27 cellular contexts compared by ENCODE assay signal in genomic region chr4:102285831-102286230, GRCh38. TPM values are rescaled to one million over a fixed set of nuclear protein-coding genes. Genes with fewer than 3 reads are reported as not detected.
DNase-seq lines count a peak whose midpoint lies in the region; ATAC-seq and TF ChIP-seq lines count a peak whose summit lies in the region.
"Had no signal": no experiment of that assay in that cellular context is flagged by ENCODE, and none has a peak within 500 bp of the region (broad histone marks: within the 10 kb centered on the region; RNA-seq: fewer than 3 reads in every experiment).

No MANE protein-coding gene starts in this region.

- H3K27me3 Mint-ChIP-seq in MCF 10A (ENCODE audit: insufficient read depth, unreplicated experiment): no peaks in the 10 kb centered on the region
- no peaks in the 10 kb centered on the region for H3K27me3 Mint-ChIP-seq in stimulated activated naive CD8-positive, alpha-beta T cell treated with anti-CD3 and anti-CD28 coated beads, Interleukin-15, amount 100 ng/mL, for 72 hours

- POLR2A ChIA-PET in MCF 10A (lab: Yijun Ruan, JAX): no interaction called here

- no peak overlapping the region for H3K4me3 ChIP-seq in breast epithelium
- no peak overlapping the region for H3K4me3 ChIP-seq in fibroblast of the aortic adventitia (ENCODE audit: low read depth, low read length)
- H3K4me3 ChIP-seq: SJCRH30 had no signal

- BruUV-seq in MCF 10A (replicated peaks; lab: Mats Ljungman, UMichigan): no TSS peak

- H3K27ac Mint-ChIP-seq in MCF 10A (ENCODE audit: low read depth, unreplicated experiment): no peak overlapping the region
- H3K27ac Mint-ChIP-seq in stimulated activated naive CD8-positive, alpha-beta T cell treated with anti-CD3 and anti-CD28 coated beads, Interleukin-15, amount 100 ng/mL, for 72 hours: no peak overlapping the region
- H3K27ac Mint-ChIP-seq: CD8-positive, alpha-beta T cell had no signal

- H3K36me3 ChIP-seq in breast epithelium: no peaks in the 10 kb centered on the region
- H3K36me3 ChIP-seq: SJCRH30 had no signal

- ATAC-seq in sciatic nerve: no peak
- ATAC-seq in stimulated activated naive CD8-positive, alpha-beta T cell treated with anti-CD3 and anti-CD28 coated beads, Interleukin-15, amount 100 ng/mL, for 72 hours: no peak
- ATAC-seq: CD8-positive, alpha-beta T cell; Panc1 had no signal

- TF ChIP-seq CTCF in MCF 10A (IDR thresholded peaks at IDR 0.05; ENCODE audit: unreplicated experiment) (no peak), breast epithelium (IDR thresholded peaks at IDR 0.05) (no peak), fibroblast of the aortic adventitia (IDR thresholded peaks at IDR 0.05; ENCODE audit: insufficient read depth, low read length) (no peak)

- CTCF ChIA-PET in MCF 10A (lab: Yijun Ruan, JAX): no interaction called here

- peaks cover 49% of the 10 kb centered on the region for H3K36me3 Mint-ChIP-seq in MCF 10A (ENCODE audit: insufficient read depth, unreplicated experiment)

- no peak overlapping the region for H3K27ac ChIP-seq in breast epithelium
- H3K27ac ChIP-seq: 22Rv1, SJCRH30 had no signal

- no peaks in the 10 kb centered on the region for H3K27me3 ChIP-seq in breast epithelium
- H3K27me3 ChIP-seq: SJCRH30 had no signal

- H3K4me1 Mint-ChIP-seq in MCF 10A (ENCODE audit: insufficient read depth, unreplicated experiment): no peaks in the 10 kb centered on the region
- peaks cover 8% of the 10 kb centered on the region for H3K4me1 Mint-ChIP-seq in stimulated activated naive CD8-positive, alpha-beta T cell treated with anti-CD3 and anti-CD28 coated beads, Interleukin-15, amount 100 ng/mL, for 72 hours

- H3K9me3 ChIP-seq in breast epithelium: no peaks in the 10 kb centered on the region
- H3K9me3 ChIP-seq: SJCRH30 had no signal

- H3K4me3 Mint-ChIP-seq in MCF 10A (ENCODE audit: unreplicated experiment): no peak overlapping the region
- no peak overlapping the region for H3K4me3 Mint-ChIP-seq in stimulated activated naive CD8-positive, alpha-beta T cell treated with anti-CD3 and anti-CD28 coated beads, Interleukin-15, amount 100 ng/mL, for 72 hours
- H3K4me3 Mint-ChIP-seq: CD8-positive, alpha-beta T cell had no signal

- TF ChIP-seq POLR2A in breast epithelium (IDR thresholded peaks at IDR 0.05): no peak

- peaks cover 5% of the 10 kb centered on the region for H3K9me3 Mint-ChIP-seq in MCF 10A (ENCODE audit: unreplicated experiment)
- no peaks in the 10 kb centered on the region for H3K9me3 Mint-ChIP-seq in stimulated activated naive CD8-positive, alpha-beta T cell treated with anti-CD3 and anti-CD28 coated beads, Interleukin-15, amount 100 ng/mL, for 72 hours
- H3K9me3 Mint-ChIP-seq: CD8-positive, alpha-beta T cell had no signal

- peak; percentile 61 for DNase-seq in MCF 10A (ENCODE audit: unreplicated experiment)
- DNase-seq in breast epithelium (ENCODE audit: low spot score in 2 of 2): no peak
- DNase-seq in dedifferentiated amniotic fluid mesenchymal stem cell (ENCODE audit: extremely low spot score): peak; percentile 36
- peak; percentile 13 for DNase-seq in fibroblast of the aortic adventitia (ENCODE audit: low read depth)
- DNase-seq in sciatic nerve (ENCODE audit: low spot score): no peak
- DNase-seq in D341Med (ENCODE audit: low spot score): no peak
- DNase-seq in stimulated activated naive CD8-positive, alpha-beta T cell treated with anti-CD3 and anti-CD28 coated beads, Interleukin-15, amount 100 ng/mL, for 72 hours: no peak
- no peak for DNase-seq in posterior cingulate gyrus
- DNase-seq: AML-193; C1 segment of cervical spinal cord; Calu3; CD8-positive, alpha-beta T cell; DMS53; EL; GF-D8; Karpas-422; MM.1S; NCI-H1048; NCI-H1436; NCI-H1930; NCI-H2227 treated with DMSO at 0.1 percent for 48 hours; NCI-H510A; NCI-H774; NK-92 treated with Interleukin-12 subunit alpha and Interleukin-12 subunit beta, amount 100 ng/mL, for 24 hours; SJCRH30 had no signal

- intact Hi-C loops in MCF 10A (cut with micrococcal nuclease) (no loop called here), breast epithelium (cut with DNase I; ENCODE audit: low total_unique reads) (no loop called here), sciatic nerve (cut with DNase I) (no loop called here), posterior cingulate gyrus (cut with DNase I) (no loop called here)

- no peaks in the 10 kb centered on the region for H3K4me1 ChIP-seq in breast epithelium
- H3K4me1 ChIP-seq: SJCRH30 had no signal

RNA-seq across cellular contexts. Expression of gene SLC39A8, which starts 59.5 kb away (rescaled TPM):
- 35.1 and 43.3 TPM in 2 replicates for total RNA-seq in MCF 10A (2022)
- 10 to 100 TPM; 10.6 to 66.3 (median 31.8) TPM for total RNA-seq in breast epithelium
- 14.7 and 70.0 TPM in 2 replicates for total RNA-seq in fibroblast of the aortic adventitia (ENCODE audit: low replicate concordance)
- 17.6 TPM for total RNA-seq in sciatic nerve
- total RNA-seq: SJCRH30 had no signal

Comparison
In these comparisons a context has a peak if more than half of its experiments do, and no peak if none do; other contexts are left out.
1. DNase-seq: peak in MCF 10A (single experiment), dedifferentiated amniotic fluid mesenchymal stem cell (single experiment) and fibroblast of the aortic adventitia (single experiment); none in breast epithelium (0 of 2), sciatic nerve (single experiment), D341Med (single experiment), stimulated activated naive CD8-positive, alpha-beta T cell treated with anti-CD3 and anti-CD28 coated beads, Interleukin-15, amount 100 ng/mL, for 72 hours (0 of 2) and posterior cingulate gyrus (0 of 10).